In the genomic region with DNA sequence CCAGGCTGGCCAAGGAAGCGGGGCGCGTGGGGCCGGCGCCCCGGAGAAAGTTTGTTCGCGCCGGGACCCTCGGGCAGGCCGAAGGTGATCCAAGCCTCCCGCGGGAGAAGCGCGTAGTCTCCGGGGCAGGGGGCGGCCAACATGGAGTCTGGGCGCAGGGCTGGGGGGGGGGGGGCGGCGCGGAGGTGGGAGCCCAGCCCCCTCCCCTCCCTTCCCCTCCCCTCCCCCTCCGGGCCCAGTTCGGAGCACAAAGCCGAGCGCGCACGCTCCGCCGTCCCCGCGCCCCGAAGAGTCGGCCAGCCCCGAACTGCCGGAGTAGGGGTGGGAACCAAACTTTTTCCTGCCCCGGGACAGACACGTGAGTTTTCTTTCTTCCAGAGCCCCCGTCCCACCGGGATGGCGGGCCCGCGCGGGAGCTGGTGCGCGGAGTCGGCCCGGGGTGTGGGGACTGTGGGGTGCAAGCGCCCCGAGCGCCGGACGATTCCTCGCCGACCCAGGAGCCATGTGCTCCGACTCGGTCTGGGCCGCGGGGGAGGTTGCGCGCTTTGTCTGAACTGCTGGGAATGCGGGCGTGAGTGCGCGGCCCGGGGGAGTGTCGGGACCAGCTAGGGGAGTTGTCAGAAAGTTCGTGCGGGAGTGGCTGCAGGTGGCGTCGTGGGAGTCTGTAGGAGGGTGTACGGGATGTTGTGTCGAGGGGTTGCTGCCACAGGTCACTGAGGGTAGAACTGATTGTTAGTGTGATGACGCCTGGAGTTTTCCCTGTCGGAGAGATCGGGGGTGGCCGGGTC, we compare ENCODE assay signal across 8 cellular contexts.
A peak's percentile ranks its signal among the peaks of the same experiment; 100 is the strongest.
DNase-seq lines count a peak whose midpoint lies in the region; ATAC-seq and TF ChIP-seq lines count a peak whose summit lies in the region.

No MANE protein-coding gene starts in this region.

- TF ChIP-seq CTCF in GM12875 (IDR thresholded peaks at IDR 0.05; ENCODE audit: borderline replicate concordance, insufficient read depth, low read depth, low read length) (no peak), epithelial cell of esophagus (IDR thresholded peaks at IDR 0.05; ENCODE audit: insufficient read depth, low read depth, low read length, missing control alignments) (no peak)

- H3K27me3 ChIP-seq in muscle layer of duodenum (ENCODE audit: low read depth, low read length): no peaks in the 10 kb centered on the region

- peaks cover 2% of the 10 kb centered on the region in 2 donors for H3K36me3 ChIP-seq in muscle layer of duodenum (ENCODE audit: control insufficient read depth in 1 of 2, insufficient read depth in 2 of 2, low read length in 2 of 2)

- H3K27ac ChIP-seq in muscle layer of duodenum (ENCODE audit: low read length): peak overlapping the region; percentile 31
- H3K27ac ChIP-seq in substantia nigra (ENCODE audit: low read depth, low read length, poor library complexity, severe bottlenecking): peak overlapping the region; percentile 70

- ATAC-seq in GM19463 (IDR thresholded peaks at IDR 0.05; ENCODE audit: unreplicated experiment): no peak

- H3K4me1 ChIP-seq in muscle layer of duodenum (ENCODE audit: control insufficient read depth in 1 of 2, insufficient read depth in 2 of 2, low read length in 2 of 2): peaks cover 0 to 21% of the 10 kb centered on the region in 2 donors

- H3K4me3 ChIP-seq in GM12875 (ENCODE audit: low read depth, low read length) (peak overlapping the region; percentile 87), epithelial cell of esophagus (ENCODE audit: low read length) (peak overlapping the region; percentile 63), muscle layer of duodenum (ENCODE audit: low read depth in 1 of 2, low read length in 2 of 2) (peak overlapping the region; percentile 50 to 77)

- H3K9me3 ChIP-seq in muscle layer of duodenum (ENCODE audit: control insufficient read depth in 1 of 2, low read length in 2 of 2): no peaks in the 10 kb centered on the region

- DNase-seq in NCI-H2171 (lab: John Stamatoyannopoulos, UW) (peak; percentile 26), epithelial cell of esophagus (ENCODE audit: low read depth) (peak; percentile 51), substantia nigra (lab: John Stamatoyannopoulos, UW) (peak in 8 of 49 donors; percentile 15 to 37 (median 25)), putamen (ENCODE audit: low spot score) (no peak)
- DNase-seq in activated CD8-positive, alpha-beta memory T cell treated with anti-CD3 and anti-CD28 coated beads for 24 hours: peak; percentile 83
